8 cellular contexts compared by ENCODE assay signal in genomic region chr5:116573617-116574431, GRCh38. TPM values are rescaled to one million over a fixed set of nuclear protein-coding genes. Genes with fewer than 3 reads are reported as not detected.
A peak's percentile ranks its signal among the peaks of the same experiment; 100 is the strongest.
DNase-seq lines count a peak whose midpoint lies in the region; ATAC-seq and TF ChIP-seq lines count a peak whose summit lies in the region.

No MANE protein-coding gene starts in this region.

- peaks cover 44% of the 10 kb centered on the region for H3K4me1 Mint-ChIP-seq in WTC11

- peak overlapping the region; percentile 88 for H2BK5ac ChIP-seq in neuronal stem cell (ENCODE audit: low read length)

- peak overlapping the region; percentile 83 for H2AK5ac ChIP-seq in neuronal stem cell (ENCODE audit: low read depth, low read length)

- H3K36me3 Mint-ChIP-seq in WTC11: peaks cover 49% of the 10 kb centered on the region

- peak overlapping the region; percentile 89 for H3K18ac ChIP-seq in neuronal stem cell (ENCODE audit: low read length)

- H3K4me3 Mint-ChIP-seq in WTC11: peak overlapping the region; percentile 100

- peak overlapping the region; percentile 97 for H3K27ac Mint-ChIP-seq in WTC11

- peak overlapping the region; percentile 69 to 90 for H3K4me3 ChIP-seq in neuronal stem cell (ENCODE audit: low read length in 2 of 2)

- H3K4me1 ChIP-seq in neuronal stem cell (ENCODE audit: control insufficient read depth in 2 of 2, insufficient read depth in 1 of 2, low read depth in 1 of 2, low read length in 2 of 2): peaks cover 2 to 6% of the 10 kb centered on the region in 2 donors

- H3K4ac ChIP-seq in neuronal stem cell (ENCODE audit: low read length): peak overlapping the region; percentile 67

- no peaks in the 10 kb centered on the region for H3K9me3 ChIP-seq in neuronal stem cell (replicated peaks in 1 of 2; ENCODE audit: control insufficient read depth in 2 of 2, insufficient read depth in 1 of 2, low read depth in 1 of 2, low read length in 2 of 2)

- peak overlapping the region; percentile 92 for H2AFZ ChIP-seq in neuronal stem cell (ENCODE audit: low read length)

- CTCF ChIA-PET in WTC11 (lab: Charles Lee): interaction anchor here (1.1 kb wide), 1 partner anchor 75 kb away, joined by 3 read pairs; no protein-coding TSS in a partner anchor

- intact Hi-C loops in Right ventricle myocardium inferior (cut with DNase I) (loop anchor here (10.0 kb wide), 4 partner anchors 161 to 439 kb away; no protein-coding TSS in a partner anchor), cardiac septum (cut with DNase I) (loop anchor here (5.0 kb wide), 1 partner anchor 437 kb away; no protein-coding TSS in a partner anchor)

- no peaks in the 10 kb centered on the region for H3K79me1 ChIP-seq in neuronal stem cell (ENCODE audit: low read depth, low read length)

- TF ChIP-seq CTCF in WTC11 (IDR thresholded peaks at IDR 0.05): no peak

- peak overlapping the region; percentile 87 for H3K23ac ChIP-seq in neuronal stem cell (ENCODE audit: low read depth, low read length, poor library complexity)

- H4K91ac ChIP-seq in neuronal stem cell (ENCODE audit: low read depth, low read length, poor library complexity): no peak overlapping the region

- H3K4me2 ChIP-seq in neuronal stem cell (ENCODE audit: insufficient read depth, low read length, poor library complexity, severe bottlenecking): peak overlapping the region; percentile 82

- peak overlapping the region; percentile 99 for H3K9ac ChIP-seq in neuronal stem cell (ENCODE audit: low read depth, low read length, poor library complexity)

- DNase-seq in Right ventricle myocardium inferior (ENCODE audit: missing footprints) (peak; percentile 72), cardiac septum (ENCODE audit: low spot score) (no peak), WTC11 (ENCODE audit: low spot score) (peak; percentile 25), foreskin melanocyte (peak; percentile 31), neuronal stem cell (ENCODE audit: low spot score) (peak; percentile 39), NCI-H1694 (lab: John Stamatoyannopoulos, UW) (no peak), GM19240 (ENCODE audit: insufficient read length, low spot score) (no peak)

- no peaks in the 10 kb centered on the region for H3K36me3 ChIP-seq in neuronal stem cell (replicated peaks in 1 of 2; ENCODE audit: control insufficient read depth in 2 of 2, insufficient read depth in 2 of 2, low read length in 2 of 2)

- H3K27me3 Mint-ChIP-seq in WTC11 (ENCODE audit: low read depth): no peaks in the 10 kb centered on the region

- peak overlapping the region; percentile 86 for H3K27ac ChIP-seq in neuronal stem cell (replicated peaks; ENCODE audit: low read length)

- no peak for ATAC-seq in Right ventricle myocardium inferior
- ATAC-seq in WTC11: no peak
- no peak for ATAC-seq in HG03442 (IDR thresholded peaks at IDR 0.05; ENCODE audit: unreplicated experiment)

- POLR2A ChIA-PET in WTC11 (lab: Charles Lee): interaction anchor here (0.6 to 3.5 kb wide), 4 partner anchors 80 to 498 kb away, joined by 3 to 26 read pairs (median 4); no protein-coding TSS in a partner anchor

- no peaks in the 10 kb centered on the region for H3K27me3 ChIP-seq in neuronal stem cell (ENCODE audit: control insufficient read depth in 3 of 3, insufficient read depth in 3 of 3, low read depth in 1 of 3, low read length in 3 of 3)

- H2BK12ac ChIP-seq in neuronal stem cell (ENCODE audit: low read length): peak overlapping the region; percentile 93

- no peak overlapping the region for H4K8ac ChIP-seq in neuronal stem cell (ENCODE audit: low read depth, low read length)

- H3K14ac ChIP-seq in neuronal stem cell (ENCODE audit: low read length): peak overlapping the region; percentile 94

- H3K9me3 Mint-ChIP-seq in WTC11: no peaks in the 10 kb centered on the region

- WGBS in neuronal stem cell (ENCODE audit: extremely low coverage in 2 of 2, insufficient read length in 2 of 2, insufficient replicate concordance in 1 of 2), 2 donors: no CpG with 5 or more reads among the region's 70 CpGs

- H2BK120ac ChIP-seq in neuronal stem cell (ENCODE audit: low read depth, low read length): peak overlapping the region; percentile 10

- peak overlapping the region; percentile 98 for H2BK15ac ChIP-seq in neuronal stem cell (ENCODE audit: low read length)

TF ChIP-seq in WTC11, 78 proteins besides CTCF, POLR2A, EP300 and RAD21 (continues in another document):
- TF ChIP-seq KAT7 (CRISPR knock-in tag; IDR thresholded peaks at IDR 0.05; ENCODE audit: borderline replicate concordance) (peak; percentile 79), HMGXB4 (CRISPR knock-in tag; IDR thresholded peaks at IDR 0.05) (peak; percentile 79), FOXP4 (CRISPR knock-in tag; IDR thresholded peaks at IDR 0.05) (peak; percentile 14; the same call in 1 of the 2 replicates), ZBTB43 (CRISPR knock-in tag; IDR thresholded peaks at IDR 0.05) (no peak), E2F4 (CRISPR knock-in tag; IDR thresholded peaks at IDR 0.05; ENCODE audit: borderline replicate concordance, low read depth) (no peak), MYBL2 (CRISPR knock-in tag; IDR thresholded peaks at IDR 0.05) (no peak), OVOL2 (CRISPR knock-in tag; IDR thresholded peaks at IDR 0.05; ENCODE audit: borderline replicate concordance) (no peak), ATF1 (CRISPR knock-in tag; IDR thresholded peaks at IDR 0.05) (peak; percentile 59; the same call in 1 of the 2 replicates), IRF1 (CRISPR knock-in tag; IDR thresholded peaks at IDR 0.05) (0 out of 2 replicates have a peak, but pooled peaks have one; percentile 14), CREM (CRISPR knock-in tag; IDR thresholded peaks at IDR 0.05) (0 out of 2 replicates have a peak, but pooled peaks have one; percentile 38), CREB1 (CRISPR knock-in tag; IDR thresholded peaks at IDR 0.05) (no peak), JUN (CRISPR knock-in tag; IDR thresholded peaks at IDR 0.05) (peak; percentile 69; the same call in 1 of the 2 replicates), FOXK1 (CRISPR knock-in tag; IDR thresholded peaks at IDR 0.05) (peak; percentile 14; the same call in 1 of the 2 replicates)

RNA-seq across cellular contexts. Expression of gene SEMA6A, which starts 0.8 kb away (rescaled TPM):
- total RNA-seq in Right ventricle myocardium inferior: 7.8 TPM
- 4.5 TPM for total RNA-seq in cardiac septum
- 336 to 406 TPM (median 357 TPM) in 3 replicates for total RNA-seq in WTC11 (2021)
- 42.9 TPM for polyA plus RNA-seq in neuronal stem cell (2013, experiment 1 of 2)
- polyA plus RNA-seq in neuronal stem cell (2013, experiment 2 of 2): 45.0 TPM

Comparison
In these comparisons a context has a peak if more than half of its experiments do, and no peak if none do; other contexts are left out.
1. DNase-seq: peak in Right ventricle myocardium inferior (single experiment), WTC11 (single experiment), foreskin melanocyte (single experiment) and neuronal stem cell (single experiment); none in cardiac septum (single experiment), NCI-H1694 (single experiment) and GM19240 (single experiment).
2. RNA of gene SEMA6A, which starts 0.8 kb away (total RNA-seq): 336 to 406 TPM in WTC11; 7.8 TPM in Right ventricle myocardium inferior (single experiment) and 4.5 TPM in cardiac septum (single experiment); every median in the first group is over 10 times any median in the second.